Comparison of ENCODE assay signal across 1 cellular context in the genomic region with DNA sequence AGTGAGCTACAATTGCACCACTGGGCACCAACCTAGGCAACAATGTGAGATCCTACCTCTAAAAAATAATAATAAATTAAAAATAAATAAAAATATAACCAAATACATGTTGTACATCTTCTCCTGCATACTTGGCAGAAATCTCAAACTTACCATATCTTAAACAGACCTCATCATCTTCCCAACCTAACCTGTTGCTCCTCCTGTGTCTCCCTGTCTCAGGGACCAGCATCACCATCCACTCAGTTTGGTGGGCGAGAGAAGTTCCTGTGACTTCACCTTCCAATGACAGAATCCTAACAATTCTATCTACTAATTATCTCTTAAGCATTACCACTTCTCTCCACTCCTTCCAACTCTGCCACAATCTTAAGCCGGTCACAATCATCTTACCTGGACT.
TF ChIP-seq lines count a peak whose summit lies in the region.

No MANE protein-coding gene starts in this region.

TF ChIP-seq in GM12878, 131 proteins besides CTCF, POLR2A, EP300 and RAD21:
- TF ChIP-seq NRF1 (conservative IDR thresholded peaks at IDR 0.05; ENCODE audit: low read depth, low read length), result no peak
- no peak for TF ChIP-seq ETV6 (conservative IDR thresholded peaks at IDR 0.05 in 1 of 2, IDR thresholded peaks at IDR 0.05 in 1 of 2; ENCODE audit: borderline replicate concordance in 1 of 2, low read depth in 1 of 2)
TF ChIP-seq in GM12878: peak in this region for 0.
